In genomic region chr19:4327252-4327876, GRCh38 we compare ENCODE assay signal across 8 cellular contexts. TPM values are rescaled to one million over a fixed set of nuclear protein-coding genes. Genes with fewer than 3 reads are reported as not detected.
DNase-seq lines count a peak whose midpoint lies in the region; ATAC-seq and TF ChIP-seq lines count a peak whose summit lies in the region.
"Had no signal": no experiment of that assay in that cellular context is flagged by ENCODE, and none has a peak within 500 bp of the region (broad histone marks: within the 10 kb centered on the region; RNA-seq: fewer than 3 reads in every experiment).

No MANE protein-coding gene starts in this region.

- POLR2A ChIA-PET in HCT116 (lab: Charles Lee) (interaction anchor here (0.9 kb wide), 1 partner anchor 15 kb away, joined by 3 read pairs; no protein-coding TSS in a partner anchor), PC-9 (lab: Charles Lee; ENCODE audit: unreplicated experiment) (no interaction called here)

- BruUV-seq in HCT116 (replicated peaks; lab: Mats Ljungman, UMichigan) (no TSS peak), PC-9 (replicated peaks; lab: Mats Ljungman, UMichigan) (no TSS peak)

- RAD21 ChIA-PET in HCT116 (lab: Charles Lee; ENCODE audit: low non-redundant PET in 1 of 2, low total read pairs in 2 of 2, uncharacterized antibody in 2 of 2, unreplicated experiment in 2 of 2) = interaction anchor here in 1 of 2 experiments (0.5 kb wide), 1 partner anchor 433 kb away, joined by 3 read pairs; no protein-coding TSS in a partner anchor

- H3K27ac ChIP-seq in HCT116 (ENCODE audit: low read depth, low read length) (peak overlapping the region; percentile 63; the same call in 1 of the 2 replicates), spleen (peak overlapping the region in 3 of 8 donors; percentile 46 to 58 (median 54)), PC-9 (no peak overlapping the region)

- H3K9me3 ChIP-seq in HCT116 (ENCODE audit: control insufficient read depth in 1 of 2, insufficient read depth in 1 of 2, low read depth in 1 of 2, low read length in 2 of 2) (no peaks in the 10 kb centered on the region), spleen (peaks cover 0 to 6% (median 1%) of the 10 kb centered on the region in 8 donors), PC-9 (ENCODE audit: insufficient read depth, low read depth) (no peaks in the 10 kb centered on the region)

- no peak for TF ChIP-seq CTCF in HCT116 (IDR thresholded peaks at IDR 0.05 in 2 of 3, conservative IDR thresholded peaks at IDR 0.05 in 1 of 3; ENCODE audit: borderline replicate concordance in 1 of 3, insufficient read depth in 1 of 3, low read depth in 2 of 3, low read length in 2 of 3)
- TF ChIP-seq CTCF in spleen (IDR thresholded peaks at IDR 0.05 in 8 of 11, conservative IDR thresholded peaks at IDR 0.05 in 3 of 11) = no peak
- TF ChIP-seq CTCF in PC-9 (conservative IDR thresholded peaks at IDR 0.05) = no peak

- ATAC-seq in HCT116 = peak; percentile 41
- ATAC-seq in GM19035 (IDR thresholded peaks at IDR 0.05; ENCODE audit: unreplicated experiment) = no peak

- H3K4me1 ChIP-seq in HCT116 (ENCODE audit: control insufficient read depth in 1 of 2, insufficient read depth in 2 of 2, low read length in 2 of 2) (peaks cover 7 to 20% of the 10 kb centered on the region in 2 experiments), spleen (peaks cover 3 to 30% (median 25%) of the 10 kb centered on the region in 6 donors), PC-9 (replicated peaks; ENCODE audit: insufficient read depth) (no peaks in the 10 kb centered on the region)

- no peak for DNase-seq in HCT116 (ENCODE audit: low read depth, low spot score)
- peak; percentile 69 for DNase-seq in SKM-1 treated with dmso at 0.1 percent for 144 hours (lab: John Stamatoyannopoulos, UW; ENCODE audit: unreplicated experiment)
- DNase-seq in activated naive CD8-positive, alpha-beta T cell treated with anti-CD3 and anti-CD28 coated beads, Interleukin-2, amount 50 U/mL, for 16 hours (ENCODE audit: low read depth, low spot score) = peak; percentile 37
- peak; percentile 89 for DNase-seq in spleen
- DNase-seq in PC-9 = no peak

- H3F3A ChIP-seq in PC-9 (ENCODE audit: insufficient read depth, low read depth) = no peaks in the 10 kb centered on the region

- intact Hi-C loops in HCT116 (cut with micrococcal nuclease) (no loop called here), spleen (cut with DNase I; ENCODE audit: low total_unique reads) (no loop called here), PC-9 (cut with micrococcal nuclease; ENCODE audit: unreplicated experiment) (no loop called here)

- TF ChIP-seq POLR2A in HCT116 (IDR thresholded peaks at IDR 0.05; ENCODE audit: borderline replicate concordance, extremely low read depth, insufficient read depth, insufficient read length) (no peak), spleen (IDR thresholded peaks at IDR 0.05) (no peak)

- TF ChIP-seq RAD21 in HCT116 (IDR thresholded peaks at IDR 0.05; ENCODE audit: low read depth) = no peak

- H3K27me3 ChIP-seq in HCT116 (ENCODE audit: insufficient read depth, low read length) (no peaks in the 10 kb centered on the region), spleen (replicated peaks in 1 of 7) (peaks cover 0 to 38% (median 11%) of the 10 kb centered on the region in 7 donors), PC-9 (ENCODE audit: insufficient read depth, low read depth) (no peaks in the 10 kb centered on the region)

- H3K79me2 ChIP-seq in HCT116 (ENCODE audit: insufficient read depth, low read length) (no peaks in the 10 kb centered on the region; the same call in 1 of the 2 replicates), PC-9 (ENCODE audit: low read depth) (no peaks in the 10 kb centered on the region)

- CTCF ChIA-PET in HCT116 (lab: Charles Lee) (interaction anchor here (1.0 to 1.3 kb wide), 3 partner anchors 16 to 73 kb away, joined by 3 to 8 read pairs (median 8); partner anchors contain the start of genes MPND and SH3GL1), PC-9 (lab: Charles Lee) (no interaction called here)

- H4K20me1 ChIP-seq in HCT116 (ENCODE audit: insufficient read depth) (no peaks in the 10 kb centered on the region), PC-9 (ENCODE audit: insufficient read depth) (no peaks in the 10 kb centered on the region)

- H3K4me2 ChIP-seq in HCT116 (ENCODE audit: low read length) = peak overlapping the region; percentile 40
- H3K4me2 ChIP-seq in PC-9 = no peak overlapping the region

- H3K9me2 ChIP-seq in HCT116 (ENCODE audit: insufficient read depth) (no peaks in the 10 kb centered on the region), PC-9 (ENCODE audit: insufficient read depth) (no peaks in the 10 kb centered on the region)

- H3K36me3 ChIP-seq in HCT116 (ENCODE audit: control insufficient read depth in 1 of 2, insufficient read depth in 2 of 2, low read length in 2 of 2) (no peaks in the 10 kb centered on the region), spleen (no peaks in the 10 kb centered on the region), PC-9 (ENCODE audit: low read depth) (no peaks in the 10 kb centered on the region)

- H3K4me3 ChIP-seq in HCT116 (replicated peaks in 1 of 2; ENCODE audit: low read depth in 1 of 2, low read length in 2 of 2) (peak overlapping the region in 1 of 2 experiments; percentile 10; a peak in 1 of 4 replicates), iPS-11a (ENCODE audit: low read depth, low read length) (peak overlapping the region; percentile 45), spleen (peak overlapping the region; percentile 7 to 66 (median 33)), PC-9 (no peak overlapping the region)

- no peak overlapping the region for H3K9ac ChIP-seq in HCT116 (ENCODE audit: low read length)

- no peak overlapping the region for H2AFZ ChIP-seq in HCT116 (ENCODE audit: low read depth, low read length, poor library complexity, severe bottlenecking)
- no peak overlapping the region for H2AFZ ChIP-seq in PC-9

- WGBS in spleen, 5 donors = 5 to 17% (median 6%) methylated on average over 14 to 30 of the region's 30 CpGs

TF ChIP-seq in HCT116, 20 proteins besides CTCF, POLR2A, EP300 and RAD21 (continues in another document):
- TF ChIP-seq YY1 (IDR thresholded peaks at IDR 0.05; ENCODE audit: extremely low read depth, insufficient replicate concordance, low read depth, low read length) = no peak
- TF ChIP-seq SP1 (IDR thresholded peaks at IDR 0.05; ENCODE audit: low read depth) = no peak
- TF ChIP-seq EGR1 (IDR thresholded peaks at IDR 0.05; ENCODE audit: low read depth) = no peak
- TF ChIP-seq POLR2AphosphoS5 (IDR thresholded peaks at IDR 0.05; ENCODE audit: low read depth, low read length) = no peak
- no peak for TF ChIP-seq SIN3A (IDR thresholded peaks at IDR 0.05; ENCODE audit: low read depth)
- no peak for TF ChIP-seq TCF7L2 (IDR thresholded peaks at IDR 0.05; ENCODE audit: borderline replicate concordance, extremely low read depth, insufficient read depth, insufficient read length)
- TF ChIP-seq ATF3 (IDR thresholded peaks at IDR 0.05) = no peak
- no peak for TF ChIP-seq REST (IDR thresholded peaks at IDR 0.05; ENCODE audit: low read depth)
- TF ChIP-seq JUND (IDR thresholded peaks at IDR 0.05) = no peak
- no peak for TF ChIP-seq ELF1 (IDR thresholded peaks at IDR 0.05; ENCODE audit: borderline replicate concordance, low read depth)
- no peak for TF ChIP-seq ZFX (IDR thresholded peaks at IDR 0.05)
- TF ChIP-seq ZNF274 (IDR thresholded peaks at IDR 0.05; ENCODE audit: low read depth, low read length) = no peak

RNA-seq across cellular contexts. Expression of gene STAP2, which starts 11.3 kb away (rescaled TPM):
- total RNA-seq in HCT116 (2021; ENCODE audit: unreplicated experiment) (2.1 TPM), spleen (1 to 10 TPM in 4 of 7 donors, under 1 TPM in 2, not detected in 1; 0.79 to 5.1 (median 1.6) TPM), PC-9 (2021) (26.9 and 29.8 TPM in 2 replicates)
- polyA plus RNA-seq in HCT116 (2012) = 2.4 and 2.5 TPM in 2 replicates
- 1 to 10 TPM; 2.1 to 2.9 (median 2.5) TPM for polyA plus RNA-seq in spleen

RNA-seq across cellular contexts. Expression of gene MPND, which starts 16.0 kb away (rescaled TPM):
- total RNA-seq in HCT116 (2021; ENCODE audit: unreplicated experiment) = 24.3 TPM
- polyA plus RNA-seq in HCT116 (2012) = 22.9 and 27.3 TPM in 2 replicates
- 10 to 100 TPM in 4 of 7 donors, 1 to 10 TPM in 3; 6.4 to 24.2 (median 13.8) TPM for total RNA-seq in spleen
- 10 to 100 TPM; 17.1 to 24.0 (median 17.9) TPM for polyA plus RNA-seq in spleen
- total RNA-seq in PC-9 (2021) = 12.6 and 19.1 TPM in 2 replicates

RNA-seq across cellular contexts. Expression of gene FSD1, which starts 23.0 kb away (rescaled TPM):
- total RNA-seq in HCT116 (2021; ENCODE audit: unreplicated experiment) (20.1 TPM), spleen (1 to 10 TPM in 6 of 7 donors, under 1 TPM in 1; 0.80 to 6.6 (median 2.0) TPM), PC-9 (2021) (not detected in 2 replicates)
- 11.6 and 13.9 TPM in 2 replicates for polyA plus RNA-seq in HCT116 (2012)
- 1 to 10 TPM; 2.3 to 3.0 (median 2.5) TPM for polyA plus RNA-seq in spleen

RNA-seq across cellular contexts. Expression of gene TMIGD2, which starts 25.2 kb away (rescaled TPM):
- not detected for total RNA-seq in HCT116 (2021; ENCODE audit: unreplicated experiment)
- not detected in 2 replicates for polyA plus RNA-seq in HCT116 (2012)
- total RNA-seq in spleen = 1 to 10 TPM; 1.6 to 5.0 (median 3.8) TPM
- 1 to 10 TPM; 3.1 to 6.1 (median 4.5) TPM for polyA plus RNA-seq in spleen
- not detected in 2 replicates for total RNA-seq in PC-9 (2021)
- total RNA-seq: bronchial epithelial cell had no signal

RNA-seq across cellular contexts. Expression of gene SHD, which starts 48.3 kb away (rescaled TPM):
- 2.0 TPM for total RNA-seq in HCT116 (2021; ENCODE audit: unreplicated experiment)
- 2.9 and 3.7 TPM in 2 replicates for polyA plus RNA-seq in HCT116 (2012)
- 1 to 10 TPM in 2 of 7 donors, not detected in 5; 1.2 to 3.9 TPM for total RNA-seq in spleen
- polyA plus RNA-seq in spleen = under 1 TPM in 2 of 3 donors, not detected in 1; 0.05 to 0.41 TPM
- not detected in 2 replicates for total RNA-seq in PC-9 (2021)
- total RNA-seq: bronchial epithelial cell had no signal

Comparison
In these comparisons a context has a peak if more than half of its experiments do, and no peak if none do; other contexts are left out.
1. DNase-seq: peak in SKM-1 treated with dmso at 0.1 percent for 144 hours (single experiment), activated naive CD8-positive, alpha-beta T cell treated with anti-CD3 and anti-CD28 coated beads, Interleukin-2, amount 50 U/mL, for 16 hours (single experiment) and spleen (single experiment); none in HCT116 (single experiment) and PC-9 (0 of 2).